ENCODE assay signal across 8 cellular contexts in the genomic region with DNA sequence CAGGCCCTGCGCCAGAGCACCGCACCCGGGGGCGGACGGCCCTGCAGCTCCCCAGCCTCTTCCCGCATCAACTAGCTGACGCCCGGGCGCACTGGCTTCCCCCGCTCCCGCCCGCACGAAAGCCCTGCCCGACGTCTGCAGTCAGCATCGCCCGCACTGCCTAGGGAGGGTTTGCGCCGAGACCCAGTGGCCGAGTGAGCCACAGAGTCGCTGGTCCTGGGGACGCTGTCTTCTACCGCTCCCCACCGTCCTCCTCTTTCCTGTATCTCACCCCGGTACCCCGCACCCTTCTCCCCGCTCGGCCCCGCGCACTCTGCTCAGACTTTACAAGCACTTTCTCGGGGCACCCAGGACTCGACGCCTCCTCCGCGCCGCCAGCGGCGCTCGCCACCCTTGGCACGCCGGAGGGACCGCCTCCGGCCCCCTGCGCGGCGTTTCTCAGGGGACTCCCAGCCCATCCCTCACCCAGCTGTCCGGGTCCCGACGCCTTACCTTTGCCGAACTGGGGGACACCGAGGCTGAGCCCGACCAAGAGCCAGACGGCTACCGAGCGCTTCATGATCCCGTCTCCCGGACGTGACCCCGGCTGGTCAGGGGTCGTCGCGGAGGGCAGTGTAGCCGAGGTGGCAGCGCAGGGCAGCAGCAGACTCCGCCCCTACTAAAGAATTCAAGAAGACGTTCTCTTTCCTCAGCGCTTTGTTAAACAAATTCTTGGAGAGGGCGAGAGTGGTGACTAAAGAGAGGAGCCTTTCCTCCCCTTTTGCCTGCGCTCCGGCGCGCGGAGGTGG. TPM values are rescaled to one million over a fixed set of nuclear protein-coding genes. Genes with fewer than 3 reads are reported as not detected.
DNase-seq lines count a peak whose midpoint lies in the region; ATAC-seq, FAIRE-seq and TF ChIP-seq lines count a peak whose summit lies in the region.

No MANE protein-coding gene starts in this region.

- no peak for FAIRE-seq in D721Med (lab: Jason Lieb, UNC)
- no peak for FAIRE-seq in HTR-8/SVneo (lab: Jason Lieb, UNC)

- TF ChIP-seq POLR2A in erythroblast (IDR thresholded peaks at IDR 0.05; ENCODE audit: low read length) (no peak), vagina (IDR thresholded peaks at IDR 0.05) (no peak)

- peak overlapping the region; percentile 74 for H3K27ac ChIP-seq in vagina

- intact Hi-C loops in vagina (cut with DNase I): no loop called here

- peak; percentile 7 for TF ChIP-seq CTCF in D721Med (IDR thresholded peaks at IDR 0.05; ENCODE audit: insufficient read depth, missing control alignments)
- TF ChIP-seq CTCF in vagina (IDR thresholded peaks at IDR 0.05): no peak

- no peaks in the 10 kb centered on the region for H3K27me3 ChIP-seq in vagina

- H3K36me3 ChIP-seq in vagina: no peaks in the 10 kb centered on the region

- ATAC-seq in HG02610 (IDR thresholded peaks at IDR 0.05; ENCODE audit: unreplicated experiment) (no peak), HG02759 (IDR thresholded peaks at IDR 0.05; ENCODE audit: unreplicated experiment) (no peak)

- DNase-seq in D721Med (ENCODE audit: insufficient read length, low spot score): no peak
- DNase-seq in NCI-H774 (lab: John Stamatoyannopoulos, UW): peak; percentile 19
- peak; percentile 32 to 37 for DNase-seq in erythroblast (lab: John Stamatoyannopoulos, UW)
- peak; percentile 31 for DNase-seq in midbrain (lab: John Stamatoyannopoulos, UW)
- peak in 1 of 2 donors; percentile 87 for DNase-seq in vagina (ENCODE audit: extremely low spot score in 2 of 2)
- no peak for DNase-seq in HTR-8/SVneo (ENCODE audit: insufficient read length, low spot score)

- H3K9me3 ChIP-seq in vagina: no peaks in the 10 kb centered on the region

- peak overlapping the region; percentile 64 to 66 for H3K4me3 ChIP-seq in vagina

- peaks cover 24% of the 10 kb centered on the region for H3K4me1 ChIP-seq in vagina

RNA-seq across cellular contexts. Expression of a gene that starts 0.7 kb away (rescaled TPM):
- 15.2 TPM for total RNA-seq in vagina

Comparison
In these comparisons a context has a peak if more than half of its experiments do, and no peak if none do; other contexts are left out.
1. DNase-seq: peak in NCI-H774 (single experiment), erythroblast (2 of 2) and midbrain (single experiment); none in D721Med (single experiment) and HTR-8/SVneo (single experiment).